Comparison of ENCODE assay signal across 3 cellular contexts in genomic region chr3:25119682-25120081, GRCh38.
"Had no signal": no experiment of that assay in that cellular context is flagged by ENCODE, and none has a peak within 500 bp of the region (broad histone marks: within the 10 kb centered on the region; RNA-seq: fewer than 3 reads in every experiment).

No MANE protein-coding gene starts in this region.

- DNase-seq: GDM1, GF-D8 had no signal

- H3K4me3 ChIP-seq: GM12878 had no signal

- ATAC-seq: GM12878 had no signal
